Comparison of ENCODE assay signal across 8 cellular contexts in the genomic region with DNA sequence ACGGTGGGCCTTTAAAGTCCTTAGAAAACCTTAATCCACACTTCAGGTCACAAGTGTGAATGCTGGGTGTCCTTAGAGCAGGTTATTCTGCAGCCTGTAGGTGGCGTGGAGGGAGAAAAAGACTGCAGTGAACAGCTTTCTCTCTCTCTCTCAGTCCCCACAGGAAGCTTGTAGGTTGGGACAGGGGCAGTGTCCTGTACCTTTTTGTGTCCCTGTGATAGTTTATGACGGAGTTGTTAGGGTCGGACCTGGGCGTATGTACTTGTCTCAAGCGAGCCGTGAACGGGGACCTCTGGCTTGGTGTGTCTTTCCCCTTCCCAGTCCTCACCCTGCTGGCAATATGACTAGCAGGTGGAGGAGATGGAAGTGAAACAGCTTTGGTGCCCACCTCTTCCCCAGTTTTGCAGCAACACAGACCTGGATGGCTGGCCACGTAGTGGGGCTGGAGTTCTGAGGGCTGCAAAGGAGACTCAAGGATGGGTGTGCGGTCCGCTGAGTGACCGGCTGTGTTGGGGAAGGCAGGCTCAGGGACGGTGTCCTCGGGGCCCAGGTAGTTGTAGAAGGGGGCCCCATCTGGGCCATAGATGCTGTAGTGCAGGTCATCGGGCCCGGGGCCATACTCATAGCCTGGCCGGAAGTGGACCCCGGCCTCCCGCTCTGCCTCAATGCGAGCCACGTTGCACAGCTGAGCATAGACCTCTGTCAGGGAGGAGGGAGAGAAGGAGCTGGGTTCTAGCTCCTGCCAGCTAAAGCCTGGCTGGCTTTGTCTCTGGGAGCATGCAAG. TPM values are rescaled to one million over a fixed set of nuclear protein-coding genes. Genes with fewer than 3 reads are reported as not detected.
DNase-seq lines count a peak whose midpoint lies in the region; ATAC-seq, FAIRE-seq and TF ChIP-seq lines count a peak whose summit lies in the region.

No MANE protein-coding gene starts in this region.

- TF ChIP-seq CTCF in AG04450 (IDR thresholded peaks at IDR 0.05; ENCODE audit: low read depth, low read length) (peak; percentile 59), OCI-LY3 (IDR thresholded peaks at IDR 0.05; ENCODE audit: low read depth, low read length) (peak; percentile 75), endothelial cell of umbilical vein (IDR thresholded peaks at IDR 0.05; ENCODE audit: extremely low read depth in 1 of 2, insufficient read depth in 1 of 2, low read depth in 1 of 2, low read length in 2 of 2) (peak; percentile 16 to 33), ovary (IDR thresholded peaks at IDR 0.05) (peak in 2 of 3 donors; percentile 40 to 49)

- no peak for ATAC-seq in HG02759 (IDR thresholded peaks at IDR 0.05; ENCODE audit: unreplicated experiment)

- no peaks in the 10 kb centered on the region for H3K9me1 ChIP-seq in endothelial cell of umbilical vein (replicated peaks; ENCODE audit: control insufficient read depth, extremely low read depth, insufficient read depth, low read length)

- peak overlapping the region; percentile 56 for H3K4me2 ChIP-seq in OCI-LY3 (ENCODE audit: low read length)
- H3K4me2 ChIP-seq in endothelial cell of umbilical vein (ENCODE audit: insufficient read depth, low read length), result no peak overlapping the region

- H3K4me1 ChIP-seq in OCI-LY3 (ENCODE audit: low read length) (peaks cover 4% of the 10 kb centered on the region; the same call in 1 of the 2 replicates), endothelial cell of umbilical vein (ENCODE audit: control insufficient read depth, extremely low read depth, insufficient read depth, low read length) (no peaks in the 10 kb centered on the region), ovary (ENCODE audit: insufficient read depth) (peaks cover 3% of the 10 kb centered on the region)

- CTCF ChIA-PET in AG04450 (lab: Charles Lee), result interaction anchor here (0.6 to 2.0 kb wide), 9 partner anchors 9 to 276 kb away, joined by 3 to 13 read pairs (median 4); a partner anchor contains a TSS
- CTCF ChIA-PET in endothelial cell of umbilical vein (lab: Charles Lee), result interaction anchor here (1.4 kb wide), 1 partner anchor 106 kb away, joined by 3 read pairs; no protein-coding TSS in a partner anchor

- H3K4me3 ChIP-seq in AG04450 (ENCODE audit: low read depth, low read length) (no peak overlapping the region), OCI-LY3 (ENCODE audit: low read length) (0 out of 2 replicates have a peak overlapping the region, but pooled peaks have one; percentile 26), endothelial cell of umbilical vein (replicated peaks in 1 of 3; ENCODE audit: insufficient read depth in 1 of 3, low read depth in 1 of 3, low read length in 3 of 3) (no peak overlapping the region), ovary (no peak overlapping the region)

- no peak for TF ChIP-seq EP300 in ovary (IDR thresholded peaks at IDR 0.05)

- H3K36me3 ChIP-seq in OCI-LY3 (replicated peaks; ENCODE audit: low read depth, low read length) (no peaks in the 10 kb centered on the region), endothelial cell of umbilical vein (ENCODE audit: control insufficient read depth in 2 of 2, extremely low read depth in 1 of 2, insufficient read depth in 2 of 2, low read length in 2 of 2) (peaks cover 34 to 62% of the 10 kb centered on the region in 2 experiments), ovary (no peaks in the 10 kb centered on the region)

- no peak for DNase-seq in AG04450 (ENCODE audit: low read depth, low spot score)
- DNase-seq in GM12891 (ENCODE audit: insufficient read length, low spot score), result no peak
- DNase-seq in endothelial cell of umbilical vein (ENCODE audit: low read depth, low spot score), result no peak
- DNase-seq in ovary, result peak in 3 of 5 donors; percentile 32 to 54 (median 44)
- no peak for DNase-seq in NCI-H1436 treated with DMSO at 0.1 percent for 48 hours (lab: John Stamatoyannopoulos, UW)
- no peak for DNase-seq in NCI-H1105 treated with DMSO at 0.1 percent for 48 hours (lab: John Stamatoyannopoulos, UW)

- H3K9ac ChIP-seq in OCI-LY3 (ENCODE audit: low read length) (no peak overlapping the region), endothelial cell of umbilical vein (replicated peaks; ENCODE audit: extremely low read depth, insufficient read depth, low read length) (no peak overlapping the region)

- H3K79me2 ChIP-seq in OCI-LY3 (ENCODE audit: low read length), result no peaks in the 10 kb centered on the region
- no peaks in the 10 kb centered on the region for H3K79me2 ChIP-seq in endothelial cell of umbilical vein (ENCODE audit: control insufficient read depth, insufficient read depth, low read length)

- FAIRE-seq in GM12891 (lab: Jason Lieb, UNC), result peak; percentile 64
- FAIRE-seq in endothelial cell of umbilical vein (lab: Jason Lieb, UNC), result peak; percentile 37

- H3K9me3 ChIP-seq in AG04450 (ENCODE audit: control insufficient read depth, insufficient read depth, low read length) (no peaks in the 10 kb centered on the region), OCI-LY3 (ENCODE audit: insufficient read depth, low read length) (no peaks in the 10 kb centered on the region), endothelial cell of umbilical vein (replicated peaks; ENCODE audit: control insufficient read depth, insufficient read depth, low read length) (no peaks in the 10 kb centered on the region), ovary (no peaks in the 10 kb centered on the region)

- H2AFZ ChIP-seq in OCI-LY3 (ENCODE audit: low read depth, low read length) (no peak overlapping the region), endothelial cell of umbilical vein (ENCODE audit: low read depth, low read length) (no peak overlapping the region)

- H4K20me1 ChIP-seq in OCI-LY3 (ENCODE audit: insufficient read depth, low read length), result no peaks in the 10 kb centered on the region
- H4K20me1 ChIP-seq in endothelial cell of umbilical vein (replicated peaks; ENCODE audit: control insufficient read depth, extremely low read depth, insufficient read depth, low read length), result no peaks in the 10 kb centered on the region

- 77 to 81% (median 79%) methylated on average over 21 of the region's 21 CpGs for WGBS in ovary, 3 donors

- no TSS peak for BruUV-seq in endothelial cell of umbilical vein (replicated peaks; lab: Mats Ljungman, UMichigan)

- intact Hi-C loops in endothelial cell of umbilical vein (cut with micrococcal nuclease), result loop anchor here (5.0 kb wide), 1 partner anchor 300 kb away; no protein-coding TSS in a partner anchor
- intact Hi-C loops in ovary (cut with DNase I), result loop anchor here in 3 of 4 donors (2.0 to 10.0 kb wide), 3 partner anchors 102 to 212 kb away; a partner anchor contains a TSS

- no peak overlapping the region for H3K27ac ChIP-seq in AG04450 (ENCODE audit: low read depth, low read length)
- H3K27ac ChIP-seq in OCI-LY3 (ENCODE audit: low read length), result no peak overlapping the region
- no peak overlapping the region for H3K27ac ChIP-seq in endothelial cell of umbilical vein (ENCODE audit: insufficient read depth, low read depth, low read length)
- H3K27ac ChIP-seq in ovary, result peak overlapping the region in 1 of 2 donors; percentile 37

- POLR2A ChIA-PET in AG04450 (lab: Yijun Ruan, JAX) (interaction anchor here (0.6 kb wide), 1 partner anchor 51 kb away, joined by 5 read pairs; no protein-coding TSS in a partner anchor), endothelial cell of umbilical vein (lab: Charles Lee) (interaction anchor here (1.6 kb wide), 1 partner anchor 9 kb away, joined by 3 read pairs; no protein-coding TSS in a partner anchor)

- H3K27me3 ChIP-seq in AG04450 (ENCODE audit: control insufficient read depth, insufficient read depth, low read length), result no peaks in the 10 kb centered on the region
- 0 out of 2 replicates have a peak, but pooled peaks cover 3% of the 10 kb centered on the region for H3K27me3 ChIP-seq in OCI-LY3 (ENCODE audit: low read depth, low read length)
- H3K27me3 ChIP-seq in endothelial cell of umbilical vein (ENCODE audit: control insufficient read depth in 2 of 2, insufficient read depth in 2 of 2, low read length in 2 of 2), result no peaks in the 10 kb centered on the region
- H3K27me3 ChIP-seq in ovary, result no peaks in the 10 kb centered on the region

- dilution Hi-C loops in endothelial cell of umbilical vein (cut with MboI; ENCODE audit: extremely low pct_ligation_motif_present, low sequenced_read_pairs), result no loop called here

- TF ChIP-seq POLR2A in GM12891 (IDR thresholded peaks at IDR 0.05; ENCODE audit: low read depth, low read length) (no peak), endothelial cell of umbilical vein (IDR thresholded peaks at IDR 0.05; ENCODE audit: low read depth, low read length) (no peak), ovary (IDR thresholded peaks at IDR 0.05) (no peak)

TF ChIP-seq in GM12891, 5 proteins besides CTCF, POLR2A, EP300 and RAD21 (continues in another document):
- no peak for TF ChIP-seq POLR2AphosphoS5 (IDR thresholded peaks at IDR 0.05; ENCODE audit: low read depth, low read length)

TF ChIP-seq in endothelial cell of umbilical vein, 7 proteins besides CTCF, POLR2A, EP300 and RAD21 (continues in another document):
- TF ChIP-seq EZH2 (IDR thresholded peaks at IDR 0.05; ENCODE audit: borderline replicate concordance, low read depth, low read length, severe bottlenecking), result no peak

RNA-seq across cellular contexts. Expression of a gene that starts 8.9 kb away (rescaled TPM):
- 28.2 and 45.6 TPM in 2 replicates for polyA plus RNA-seq in AG04450 (2011; rRNA removed)
- 2.5 and 8.5 TPM in 2 replicates for polyA minus RNA-seq in AG04450 (2011; rRNA and poly(A)+ RNA removed)
- polyA plus RNA-seq in GM12891 (2012; ENCODE audit: low read depth, missing spikeins), result 27.8 TPM
- 21.7 and 22.6 TPM in 2 replicates for total RNA-seq in endothelial cell of umbilical vein
- polyA plus RNA-seq in endothelial cell of umbilical vein, result 25.7 and 29.6 TPM in 2 replicates
- polyA plus RNA-seq in endothelial cell of umbilical vein (2011; cell fraction: cytosol; rRNA removed), result 29.9 and 30.6 TPM in 2 replicates
- 11.3 and 13.2 TPM in 2 replicates for polyA plus RNA-seq in endothelial cell of umbilical vein (2011; cell fraction: nucleus; rRNA removed)
- polyA plus RNA-seq in endothelial cell of umbilical vein (2012), result 13.3 and 17.7 TPM in 2 replicates
- 5.1 and 5.4 TPM in 2 replicates for polyA minus RNA-seq in endothelial cell of umbilical vein
- polyA minus RNA-seq in endothelial cell of umbilical vein (2011; cell fraction: cytosol; rRNA and poly(A)+ RNA removed), result 3.7 TPM
- 2.6 and 4.0 TPM in 2 replicates for polyA minus RNA-seq in endothelial cell of umbilical vein (2011; cell fraction: nucleus; rRNA and poly(A)+ RNA removed)
- total RNA-seq in ovary, result 10 to 100 TPM; 11.7 to 32.7 (median 26.9) TPM
- 10 to 100 TPM; 23.2 to 47.4 TPM for polyA plus RNA-seq in ovary

RNA-seq across cellular contexts. Expression of a gene that starts 9.3 kb away (rescaled TPM):
- polyA plus RNA-seq in AG04450 (2011; rRNA removed) (197 and 248 TPM in 2 replicates), endothelial cell of umbilical vein (405 and 406 TPM in 2 replicates), ovary (100 to 1,000 TPM; 329 to 506 TPM)
- 82.8 and 110 TPM in 2 replicates for polyA minus RNA-seq in AG04450 (2011; rRNA and poly(A)+ RNA removed)
- 61.0 TPM for polyA plus RNA-seq in GM12891 (2012; ENCODE audit: low read depth, missing spikeins)
- total RNA-seq in endothelial cell of umbilical vein (203 and 238 TPM in 2 replicates), ovary (100 to 1,000 TPM; 175 to 422 (median 222) TPM)
- 757 and 765 TPM in 2 replicates for polyA plus RNA-seq in endothelial cell of umbilical vein (2011; cell fraction: cytosol; rRNA removed)
- polyA plus RNA-seq in endothelial cell of umbilical vein (2011; cell fraction: nucleus; rRNA removed), result 162 and 233 TPM in 2 replicates
- 431 and 445 TPM in 2 replicates for polyA plus RNA-seq in endothelial cell of umbilical vein (2012)
- polyA minus RNA-seq in endothelial cell of umbilical vein, result 228 and 317 TPM in 2 replicates
- 31.7 TPM for polyA minus RNA-seq in endothelial cell of umbilical vein (2011; cell fraction: cytosol; rRNA and poly(A)+ RNA removed)
- 43.1 and 61.9 TPM in 2 replicates for polyA minus RNA-seq in endothelial cell of umbilical vein (2011; cell fraction: nucleus; rRNA and poly(A)+ RNA removed)

Comparison
In these comparisons a context has a peak if more than half of its experiments do, and no peak if none do; other contexts are left out.
1. DNase-seq: peak in ovary (3 of 5); none in AG04450 (single experiment), GM12891 (single experiment), endothelial cell of umbilical vein (single experiment), NCI-H1436 treated with DMSO at 0.1 percent for 48 hours (single experiment) and NCI-H1105 treated with DMSO at 0.1 percent for 48 hours (single experiment).
2. CTCF ChIP-seq: peak in every context shown above with its lines; median percentile 75 in OCI-LY3; 59 in AG04450; 44 in ovary; 24 in endothelial cell of umbilical vein.